ENCODE assay signal across 14 cellular contexts in the genomic region with DNA sequence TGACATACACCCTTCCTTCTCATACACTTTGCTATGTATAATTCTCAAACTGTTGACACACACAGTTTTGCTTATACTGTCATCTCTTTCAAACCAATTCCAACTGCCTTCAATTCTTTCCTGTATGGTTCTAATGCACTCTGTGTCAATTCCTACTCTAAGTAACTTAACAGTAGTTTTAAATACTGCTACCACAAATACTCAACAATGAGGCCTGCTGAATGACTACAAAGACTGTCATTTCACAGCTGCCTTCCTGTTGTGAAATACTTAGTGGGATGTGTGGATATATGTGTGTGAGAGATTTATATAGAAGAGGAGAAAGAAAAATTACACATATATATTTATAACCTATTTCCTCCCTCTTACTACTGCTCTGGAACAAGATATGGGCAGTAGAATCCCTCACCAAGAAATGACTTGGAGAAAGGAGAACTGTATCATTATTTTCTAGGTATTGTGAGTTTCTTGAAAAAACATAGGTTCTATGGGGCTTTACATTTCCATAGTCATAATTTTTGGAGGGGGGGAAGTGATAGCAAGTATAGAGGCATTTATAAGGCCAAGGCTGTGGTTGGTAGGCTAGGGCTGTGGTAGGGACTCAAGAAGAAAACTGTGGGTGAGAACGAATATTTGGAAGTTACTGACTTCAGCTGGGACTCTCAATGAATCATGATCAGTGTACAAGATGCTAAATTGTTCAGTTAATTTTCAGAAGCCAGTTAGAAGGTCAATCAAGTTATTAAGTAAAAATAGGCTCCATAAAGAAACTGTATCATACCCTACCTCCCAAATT.
A peak's percentile ranks its signal among the peaks of the same experiment; 100 is the strongest.
DNase-seq lines count a peak whose midpoint lies in the region; ATAC-seq, FAIRE-seq and TF ChIP-seq lines count a peak whose summit lies in the region.
"Had no signal": no experiment of that assay in that cellular context is flagged by ENCODE, and none has a peak within 500 bp of the region (broad histone marks: within the 10 kb centered on the region; RNA-seq: fewer than 3 reads in every experiment).

No MANE protein-coding gene starts in this region.

- H3K4me1 ChIP-seq in ACC112 (ENCODE audit: control insufficient read depth, insufficient read depth, low read length, unreplicated experiment): peaks cover 14% of the 10 kb centered on the region
- no peaks in the 10 kb centered on the region for H3K4me1 ChIP-seq in tibial nerve

- POLR2A ChIA-PET in naive thymus-derived CD8-positive, alpha-beta T cell (lab: Charles Lee): no interaction called here

- H3K27me3 Mint-ChIP-seq in activated T-helper 17 cell treated with anti-CD3 and anti-CD28 coated beads, Interleukin-2, amount 50 U/mL, for 72 hours: no peaks in the 10 kb centered on the region
- no peaks in the 10 kb centered on the region for H3K27me3 Mint-ChIP-seq in naive thymus-derived CD8-positive, alpha-beta T cell
- H3K27me3 Mint-ChIP-seq: activated T-cell treated with anti-CD3 and anti-CD28 coated beads, Interleukin-2, amount 50 U/mL, for 24 hours had no signal

- 65 to 71% methylated on average over 1 of the region's 1 CpG for WGBS in tibial nerve, 2 donors

- H3K4me3 Mint-ChIP-seq in activated T-helper 17 cell treated with anti-CD3 and anti-CD28 coated beads, Interleukin-2, amount 50 U/mL, for 72 hours: no peak overlapping the region
- no peak overlapping the region for H3K4me3 Mint-ChIP-seq in naive thymus-derived CD8-positive, alpha-beta T cell
- H3K4me3 Mint-ChIP-seq: activated T-cell treated with anti-CD3 and anti-CD28 coated beads, Interleukin-2, amount 50 U/mL, for 24 hours had no signal

- no peak for TF ChIP-seq EP300 in tibial nerve (IDR thresholded peaks at IDR 0.05)

- H3K4me3 ChIP-seq in ACC112 (ENCODE audit: low read depth, low read length): no peak overlapping the region
- H3K4me3 ChIP-seq in fibroblast of villous mesenchyme (ENCODE audit: low read depth, low read length): no peak overlapping the region
- H3K4me3 ChIP-seq in tibial nerve: no peak overlapping the region

- FAIRE-seq in H54 (lab: Jason Lieb, UNC): peak; percentile 78

- no peak for ATAC-seq in activated T-helper 17 cell treated with anti-CD3 and anti-CD28 coated beads, Interleukin-2, amount 50 U/mL, for 72 hours (replicated peaks)
- ATAC-seq in naive thymus-derived CD8-positive, alpha-beta T cell: no peak
- ATAC-seq in HG02840 (IDR thresholded peaks at IDR 0.05; ENCODE audit: low FRiP score, unreplicated experiment): no peak

- H3K9me3 ChIP-seq in tibial nerve: no peaks in the 10 kb centered on the region

- H2AFZ ChIP-seq in ACC112 (ENCODE audit: low read length, unreplicated experiment): no peak overlapping the region

- DNase-seq in H54 (ENCODE audit: insufficient read length, low spot score): no peak
- peak; percentile 72 for DNase-seq in fibroblast of villous mesenchyme (ENCODE audit: low read depth)
- no peak for DNase-seq in tibial nerve (ENCODE audit: low spot score in 2 of 2)
- DNase-seq in naive thymus-derived CD8-positive, alpha-beta T cell: no peak
- DNase-seq in stimulated activated CD4-positive, alpha-beta T cell treated with anti-CD3 and anti-CD28 coated beads, Interleukin-1b, Interleukin-23, amount 100 ng/mL, for 48 hours: no peak
- DNase-seq: activated CD4-positive, CD25-positive, alpha-beta regulatory T cell; activated T-cell treated with anti-CD3 and anti-CD28 coated beads, Interleukin-2, amount 50 U/mL, for 24 hours; NK-92 treated with Interleukin-12 subunit alpha and Interleukin-12 subunit beta, amount 100 ng/mL, for 24 hours; stimulated activated CD4-positive, alpha-beta T cell treated with anti-CD3 and anti-CD28 coated beads, Interleukin-4, amount 100 ng/mL, for 24 hours; stimulated activated naive CD4-positive, alpha-beta T cell treated with Interleukin-2 at 50 U/mL for 16 hours had no signal

- H3K27me3 ChIP-seq in ACC112 (ENCODE audit: insufficient read depth, low read length) (no peaks in the 10 kb centered on the region), tibial nerve (no peaks in the 10 kb centered on the region)

- TF ChIP-seq CTCF in fibroblast of villous mesenchyme (IDR thresholded peaks at IDR 0.05; ENCODE audit: insufficient read depth, low read depth, low read length) (no peak), tibial nerve (IDR thresholded peaks at IDR 0.05) (no peak)

- TF ChIP-seq POLR2A in H54 (IDR thresholded peaks at IDR 0.05; ENCODE audit: low read depth, low read length) (no peak), tibial nerve (IDR thresholded peaks at IDR 0.05) (no peak)

- H3K36me3 ChIP-seq in ACC112 (ENCODE audit: insufficient read depth, low read length): peaks cover 38% of the 10 kb centered on the region
- peaks cover 0 to 59% (median 0%) of the 10 kb centered on the region in 3 donors for H3K36me3 ChIP-seq in tibial nerve

- H3K79me2 ChIP-seq in ACC112 (ENCODE audit: control insufficient read depth, insufficient read depth, low read length, unreplicated experiment): no peaks in the 10 kb centered on the region

- peak overlapping the region; percentile 19 for H3K27ac Mint-ChIP-seq in activated T-helper 17 cell treated with anti-CD3 and anti-CD28 coated beads, Interleukin-2, amount 50 U/mL, for 72 hours
- peak overlapping the region in 1 of 10 donors; percentile 81 for H3K27ac Mint-ChIP-seq in naive thymus-derived CD8-positive, alpha-beta T cell
- H3K27ac Mint-ChIP-seq: activated T-cell treated with anti-CD3 and anti-CD28 coated beads, Interleukin-2, amount 50 U/mL, for 24 hours had no signal

- H3K27ac ChIP-seq in ACC112 (ENCODE audit: low read depth, low read length) (peak overlapping the region; percentile 49), tibial nerve (no peak overlapping the region)
- H3K27ac ChIP-seq: KMS-11 had no signal

- peaks cover 91% of the 10 kb centered on the region for H3K36me3 Mint-ChIP-seq in activated T-helper 17 cell treated with anti-CD3 and anti-CD28 coated beads, Interleukin-2, amount 50 U/mL, for 72 hours (ENCODE audit: low read depth)
- peaks cover 31 to 75% (median 61%) of the 10 kb centered on the region in 3 donors for H3K36me3 Mint-ChIP-seq in naive thymus-derived CD8-positive, alpha-beta T cell

- H3K9me3 Mint-ChIP-seq in activated T-helper 17 cell treated with anti-CD3 and anti-CD28 coated beads, Interleukin-2, amount 50 U/mL, for 72 hours: no peaks in the 10 kb centered on the region
- peaks cover 0 to 7% (median 0%) of the 10 kb centered on the region in 9 donors for H3K9me3 Mint-ChIP-seq in naive thymus-derived CD8-positive, alpha-beta T cell
- H3K9me3 Mint-ChIP-seq: activated T-cell treated with anti-CD3 and anti-CD28 coated beads, Interleukin-2, amount 50 U/mL, for 24 hours had no signal

- H3K4me1 Mint-ChIP-seq in activated T-helper 17 cell treated with anti-CD3 and anti-CD28 coated beads, Interleukin-2, amount 50 U/mL, for 72 hours: no peaks in the 10 kb centered on the region
- H3K4me1 Mint-ChIP-seq in naive thymus-derived CD8-positive, alpha-beta T cell: peaks cover 0 to 3% (median 0%) of the 10 kb centered on the region in 4 donors
